In the genomic region with DNA sequence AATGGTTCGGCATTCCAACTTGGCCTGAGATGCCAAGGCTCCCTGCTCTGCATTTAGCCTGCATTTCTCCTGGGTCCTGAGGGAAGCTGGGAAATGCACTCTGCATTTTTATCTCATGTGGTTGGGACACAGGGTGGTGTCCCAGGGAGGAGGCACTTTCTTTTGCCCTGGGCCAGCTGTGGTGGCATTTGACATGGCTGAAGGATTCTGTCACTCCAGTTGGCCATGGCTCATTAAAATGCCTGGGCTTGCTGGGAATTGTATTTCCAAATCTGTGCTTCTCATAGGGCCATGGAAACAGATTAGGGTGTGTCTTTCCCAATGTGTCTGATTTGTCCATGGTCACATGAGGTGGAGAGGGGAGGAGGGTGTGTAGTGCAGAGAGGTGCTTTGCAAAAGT, we compare ENCODE assay signal across 21 cellular contexts.
DNase-seq lines count a peak whose midpoint lies in the region; ATAC-seq and TF ChIP-seq lines count a peak whose summit lies in the region.
"Had no signal": no experiment of that assay in that cellular context is flagged by ENCODE, and none has a peak within 500 bp of the region (broad histone marks: within the 10 kb centered on the region; RNA-seq: fewer than 3 reads in every experiment).

No MANE protein-coding gene starts in this region.

- intact Hi-C loops in heart left ventricle (cut with DNase I) (no loop called here), psoas muscle (cut with DNase I) (loop anchor here in 1 of 2 donors (2.0 to 10.0 kb wide), 2 partner anchors 129 to 183 kb away; a partner anchor contains a TSS)

- H3K4me3 ChIP-seq in heart left ventricle = no peak overlapping the region
- no peak overlapping the region for H3K4me3 ChIP-seq in mesendoderm (ENCODE audit: low read length)
- H3K4me3 ChIP-seq in psoas muscle = no peak overlapping the region
- H3K4me3 ChIP-seq: BLaER1 treated with 17β-estradiol and CSF1 and Interleukin-3, amounts not matched to agents 10 nM and 100 nM had no signal

- no peak overlapping the region for H3K9ac ChIP-seq in mesendoderm (ENCODE audit: low read length)
- H3K9ac ChIP-seq: BLaER1 treated with 17β-estradiol and CSF1 and Interleukin-3, amounts not matched to agents 10 nM and 100 nM had no signal

- no peak overlapping the region for H4K8ac ChIP-seq in mesendoderm (ENCODE audit: low read depth, low read length)

- no peaks in the 10 kb centered on the region for H3K79me1 ChIP-seq in mesendoderm (ENCODE audit: low read length)

- ATAC-seq in heart left ventricle = peak; percentile 78 to 90 (median 86)
- ATAC-seq in psoas muscle = peak; percentile 86 to 92 (median 88)
- ATAC-seq in GM18498 (IDR thresholded peaks at IDR 0.05; ENCODE audit: unreplicated experiment) = no peak
- ATAC-seq in esophagus mucosa = no peak
- ATAC-seq in GM21717 (IDR thresholded peaks at IDR 0.05; ENCODE audit: unreplicated experiment) = no peak
- ATAC-seq: CD8-positive, alpha-beta T cell had no signal

- no peak overlapping the region for H2BK120ac ChIP-seq in mesendoderm (ENCODE audit: low read depth, low read length)

- H3K9me3 ChIP-seq in heart left ventricle = peaks cover 0 to 3% (median 0%) of the 10 kb centered on the region in 12 donors
- no peaks in the 10 kb centered on the region for H3K9me3 ChIP-seq in psoas muscle

- H4K5ac ChIP-seq in mesendoderm (ENCODE audit: low read length) = no peak overlapping the region

- no peak for TF ChIP-seq POLR2A in heart left ventricle (IDR thresholded peaks at IDR 0.05)

- H2BK15ac ChIP-seq in mesendoderm (replicated peaks; ENCODE audit: low read depth) = no peak overlapping the region

- no peaks in the 10 kb centered on the region for H3K36me3 ChIP-seq in heart left ventricle
- H3K36me3 ChIP-seq in mesendoderm (ENCODE audit: control insufficient read depth, insufficient read depth, low read length) = no peaks in the 10 kb centered on the region
- H3K36me3 ChIP-seq in psoas muscle (ENCODE audit: insufficient read depth in 1 of 2, low read depth in 1 of 2) = no peaks in the 10 kb centered on the region
- H3K36me3 ChIP-seq: BLaER1 treated with 17β-estradiol and CSF1 and Interleukin-3, amounts not matched to agents 10 nM and 100 nM had no signal

- H3K56ac ChIP-seq in mesendoderm (ENCODE audit: low read length) = no peak overlapping the region

- H3K4me2 ChIP-seq in mesendoderm (ENCODE audit: low read length) = no peak overlapping the region
- H3K4me2 ChIP-seq: BLaER1 treated with 17β-estradiol and CSF1 and Interleukin-3, amounts not matched to agents 10 nM and 100 nM had no signal

- DNase-seq in RPMI7951 (ENCODE audit: low read depth) = peak; percentile 7
- DNase-seq in heart left ventricle = peak in 4 of 5 donors; percentile 37 to 76 (median 59)
- DNase-seq in mesendoderm = peak; percentile 36
- DNase-seq in psoas muscle = peak; percentile 58 to 81
- no peak for DNase-seq in Ammon's horn (ENCODE audit: low spot score)
- DNase-seq: CD8-positive, alpha-beta T cell; DMS79 treated with DMSO at 0.1 percent for 48 hours; H7; HFFc6; IMR-90; NCI-H1417 treated with DMSO at 0.1 percent for 48 hours; NCI-H187 treated with DMSO at 0.1 percent for 48 hours; NCI-H2227 treated with DMSO at 0.1 percent for 48 hours; NCI-H510A treated with DMSO at 0.1 percent for 48 hours; NCI-H774; OCI-M1; SIG-M5 had no signal

- H3K27me3 ChIP-seq in heart left ventricle (no peaks in the 10 kb centered on the region), mesendoderm (ENCODE audit: insufficient read depth, low read length, poor library complexity) (no peaks in the 10 kb centered on the region), psoas muscle (ENCODE audit: insufficient read depth in 3 of 3, low read length in 2 of 3) (no peaks in the 10 kb centered on the region)
- H3K27me3 ChIP-seq: BLaER1 treated with 17β-estradiol and CSF1 and Interleukin-3, amounts not matched to agents 10 nM and 100 nM had no signal

- no peak overlapping the region for H3K18ac ChIP-seq in mesendoderm (ENCODE audit: low read length)

- no peak overlapping the region for H2AK5ac ChIP-seq in mesendoderm (ENCODE audit: low read length)

- H2BK5ac ChIP-seq in mesendoderm (ENCODE audit: low read length) = no peak overlapping the region

- no peak overlapping the region for H3K23ac ChIP-seq in mesendoderm (ENCODE audit: low read length)

- H3K27ac ChIP-seq in heart left ventricle (peak overlapping the region in 10 of 12 donors; percentile 30 to 75 (median 52)), mesendoderm (ENCODE audit: low read depth, low read length) (no peak overlapping the region), psoas muscle (peak overlapping the region; percentile 77)
- H3K27ac ChIP-seq: BLaER1 treated with 17β-estradiol and CSF1 and Interleukin-3, amounts not matched to agents 10 nM and 100 nM had no signal

- 8 to 42% (median 25%) methylated on average over 1 of the region's 1 CpG for WGBS in heart left ventricle, 4 donors
- no CpG with 5 or more reads among the region's 1 CpG for WGBS in mesendoderm (ENCODE audit: extremely low coverage, insufficient coverage, low lambda C conversion rate)
- 6 to 24% (median 23%) methylated on average over 1 of the region's 1 CpG for WGBS in psoas muscle, 3 donors

- no peak overlapping the region for H3K4ac ChIP-seq in mesendoderm (ENCODE audit: low read depth, low read length)

- no peaks in the 10 kb centered on the region for H3K79me2 ChIP-seq in mesendoderm (ENCODE audit: control insufficient read depth, insufficient read depth, low read length)

- TF ChIP-seq CTCF in heart left ventricle (IDR thresholded peaks at IDR 0.05) (no peak), psoas muscle (IDR thresholded peaks at IDR 0.05) (no peak)

- H3K4me1 ChIP-seq in heart left ventricle = peaks cover 0 to 14% (median 4%) of the 10 kb centered on the region in 12 donors
- H3K4me1 ChIP-seq in mesendoderm (ENCODE audit: control insufficient read depth, low read depth, low read length) = no peaks in the 10 kb centered on the region
- peaks cover 29% of the 10 kb centered on the region for H3K4me1 ChIP-seq in psoas muscle

Comparison
In these comparisons a context has a peak if more than half of its experiments do, and no peak if none do; other contexts are left out.
1. ATAC-seq: peak in heart left ventricle (4 of 4) and psoas muscle (4 of 4); none in GM18498 (single experiment), esophagus mucosa (single experiment) and GM21717 (single experiment).